Comparison of ENCODE assay signal across 24 cellular contexts in genomic region chr1:44264143-44264542, GRCh38.
"Had no signal": no experiment of that assay in that cellular context is flagged by ENCODE, and none has a peak within 500 bp of the region (broad histone marks: within the 10 kb centered on the region; RNA-seq: fewer than 3 reads in every experiment).

No MANE protein-coding gene starts in this region.

- H3K4me3 Mint-ChIP-seq: activated B cell treated with CpG ODN at 0.5 μM for 24 hours; activated CD4-positive, alpha-beta memory T cell treated with anti-CD3 and anti-CD28 coated beads, Interleukin-2, amount 10 ng/mL, durations not matched to agents 7 days and 5 days; activated CD4-positive, alpha-beta T cell treated with anti-CD3 and anti-CD28 coated beads, Interleukin-2, amount 10 ng/mL, durations not matched to agents 24 days and 14 days; activated CD8-positive, alpha-beta memory T cell treated with anti-CD3 and anti-CD28 coated beads, Interleukin-2, amount 10 ng/mL, durations not matched to agents 7 days and 5 days; activated T-cell treated with anti-CD3 and anti-CD28 coated beads, Interleukin-2, amount 50 U/mL, for 72 hours; central memory CD8-positive, alpha-beta T cell; mesothelial cell of epicardium; stimulated activated memory B cell treated with anti-CD40 and anti-IgM and Interleukin-4, amounts not matched to agents 10 μg/mL and 1 μg/mL and 100 μg/mL, for 72 hours; stimulated activated naive CD8-positive, alpha-beta T cell treated with anti-CD3 and anti-CD28 coated beads, Interleukin-15, amount 100 ng/mL, for 72 hours; T-helper 2 cell treated with Interferon-gamma antibody and Interleukin-4, amounts not matched to agents 5 μg/mL and 100 μg/mL, for 36 hours had no signal

- H3K9me3 Mint-ChIP-seq: activated B cell treated with CpG ODN at 0.5 μM for 24 hours; activated CD4-positive, alpha-beta memory T cell treated with anti-CD3 and anti-CD28 coated beads, Interleukin-2, amount 10 ng/mL, durations not matched to agents 7 days and 5 days; activated CD4-positive, alpha-beta T cell treated with anti-CD3 and anti-CD28 coated beads, Interleukin-2, amount 10 ng/mL, durations not matched to agents 24 days and 14 days; activated T-cell treated with anti-CD3 and anti-CD28 coated beads, Interleukin-2, amount 50 U/mL, for 72 hours; central memory CD8-positive, alpha-beta T cell; mesothelial cell of epicardium; naive thymus-derived CD4-positive, alpha-beta T cell; stimulated activated memory B cell treated with anti-CD40 and anti-IgM and Interleukin-4, amounts not matched to agents 10 μg/mL and 1 μg/mL and 100 μg/mL, for 72 hours; stimulated activated naive CD8-positive, alpha-beta T cell treated with anti-CD3 and anti-CD28 coated beads, Interleukin-15, amount 100 ng/mL, for 72 hours; T-helper 2 cell treated with Interferon-gamma antibody and Interleukin-4, amounts not matched to agents 5 μg/mL and 100 μg/mL, for 36 hours had no signal

- H3K27ac Mint-ChIP-seq: activated B cell treated with CpG ODN at 0.5 μM for 24 hours; activated CD8-positive, alpha-beta memory T cell treated with anti-CD3 and anti-CD28 coated beads, Interleukin-2, amount 10 ng/mL, durations not matched to agents 7 days and 5 days; activated T-cell treated with anti-CD3 and anti-CD28 coated beads, Interleukin-2, amount 50 U/mL, for 72 hours; mesothelial cell of epicardium; stimulated activated memory B cell treated with anti-CD40 and anti-IgM and Interleukin-4, amounts not matched to agents 10 μg/mL and 1 μg/mL and 100 μg/mL, for 72 hours; T-helper 2 cell treated with Interferon-gamma antibody and Interleukin-4, amounts not matched to agents 5 μg/mL and 100 μg/mL, for 36 hours had no signal

- H3K36me3 Mint-ChIP-seq: activated CD8-positive, alpha-beta memory T cell treated with anti-CD3 and anti-CD28 coated beads, Interleukin-2, amount 10 ng/mL, durations not matched to agents 7 days and 5 days had no signal

- H3K27me3 Mint-ChIP-seq: activated B cell treated with CpG ODN at 0.5 μM for 24 hours; activated CD4-positive, alpha-beta memory T cell treated with anti-CD3 and anti-CD28 coated beads, Interleukin-2, amount 10 ng/mL, durations not matched to agents 7 days and 5 days; activated CD4-positive, alpha-beta T cell treated with anti-CD3 and anti-CD28 coated beads, Interleukin-2, amount 10 ng/mL, durations not matched to agents 24 days and 14 days; activated CD8-positive, alpha-beta memory T cell treated with anti-CD3 and anti-CD28 coated beads, Interleukin-2, amount 10 ng/mL, durations not matched to agents 7 days and 5 days; central memory CD8-positive, alpha-beta T cell; naive thymus-derived CD4-positive, alpha-beta T cell; stimulated activated memory B cell treated with anti-CD40 and anti-IgM and Interleukin-4, amounts not matched to agents 10 μg/mL and 1 μg/mL and 100 μg/mL, for 72 hours; stimulated activated naive CD8-positive, alpha-beta T cell treated with anti-CD3 and anti-CD28 coated beads, Interleukin-15, amount 100 ng/mL, for 72 hours had no signal

- ATAC-seq: activated CD8-positive, alpha-beta memory T cell treated with anti-CD3 and anti-CD28 coated beads, Interleukin-2, amount 10 ng/mL, durations not matched to agents 7 days and 5 days; activated T-cell treated with anti-CD3 and anti-CD28 coated beads, Interleukin-2, amount 50 U/mL, for 72 hours; sciatic nerve; stimulated activated memory B cell treated with anti-CD40 and anti-IgM and Interleukin-4, amounts not matched to agents 10 μg/mL and 1 μg/mL and 100 μg/mL, for 72 hours; stimulated activated naive CD8-positive, alpha-beta T cell treated with anti-CD3 and anti-CD28 coated beads, Interleukin-15, amount 100 ng/mL, for 72 hours had no signal

- DNase-seq: activated B cell treated with CpG ODN at 0.5 μM for 24 hours; activated CD4-positive, alpha-beta memory T cell treated with anti-CD3 and anti-CD28 coated beads, Interleukin-2, amount 10 ng/mL, durations not matched to agents 7 days and 5 days; activated CD4-positive, alpha-beta T cell treated with anti-CD3 and anti-CD28 coated beads, Interleukin-2, amount 10 ng/mL, durations not matched to agents 24 days and 14 days; activated CD8-positive, alpha-beta memory T cell treated with anti-CD3 and anti-CD28 coated beads, Interleukin-2, amount 10 ng/mL, durations not matched to agents 7 days and 5 days; activated naive CD4-positive, alpha-beta T cell treated with anti-CD3 and anti-CD28 coated beads, Interleukin-2, amount 50 U/mL, for 16 hours; activated T-cell treated with anti-CD3 and anti-CD28 coated beads for 4 hours; activated T-cell treated with anti-CD3 and anti-CD28 coated beads, Interleukin-2, amount 50 U/mL, for 72 hours; effector CD8-positive, alpha-beta T cell; islet precursor cell; left cardiac atrium; left ventricle myocardium superior; nucleus accumbens; pancreas; retina; stimulated activated CD4-positive, alpha-beta T cell treated with anti-CD3 and anti-CD28 coated beads, Interleukin-4, amount 100 ng/mL, for 24 hours; stimulated activated naive CD8-positive, alpha-beta T cell treated with anti-CD3 and anti-CD28 coated beads, Interleukin-15, amount 100 ng/mL, for 72 hours; substantia nigra; T-helper 1 cell had no signal
